ENCODE assay signal across 1 cellular context in the genomic region with DNA sequence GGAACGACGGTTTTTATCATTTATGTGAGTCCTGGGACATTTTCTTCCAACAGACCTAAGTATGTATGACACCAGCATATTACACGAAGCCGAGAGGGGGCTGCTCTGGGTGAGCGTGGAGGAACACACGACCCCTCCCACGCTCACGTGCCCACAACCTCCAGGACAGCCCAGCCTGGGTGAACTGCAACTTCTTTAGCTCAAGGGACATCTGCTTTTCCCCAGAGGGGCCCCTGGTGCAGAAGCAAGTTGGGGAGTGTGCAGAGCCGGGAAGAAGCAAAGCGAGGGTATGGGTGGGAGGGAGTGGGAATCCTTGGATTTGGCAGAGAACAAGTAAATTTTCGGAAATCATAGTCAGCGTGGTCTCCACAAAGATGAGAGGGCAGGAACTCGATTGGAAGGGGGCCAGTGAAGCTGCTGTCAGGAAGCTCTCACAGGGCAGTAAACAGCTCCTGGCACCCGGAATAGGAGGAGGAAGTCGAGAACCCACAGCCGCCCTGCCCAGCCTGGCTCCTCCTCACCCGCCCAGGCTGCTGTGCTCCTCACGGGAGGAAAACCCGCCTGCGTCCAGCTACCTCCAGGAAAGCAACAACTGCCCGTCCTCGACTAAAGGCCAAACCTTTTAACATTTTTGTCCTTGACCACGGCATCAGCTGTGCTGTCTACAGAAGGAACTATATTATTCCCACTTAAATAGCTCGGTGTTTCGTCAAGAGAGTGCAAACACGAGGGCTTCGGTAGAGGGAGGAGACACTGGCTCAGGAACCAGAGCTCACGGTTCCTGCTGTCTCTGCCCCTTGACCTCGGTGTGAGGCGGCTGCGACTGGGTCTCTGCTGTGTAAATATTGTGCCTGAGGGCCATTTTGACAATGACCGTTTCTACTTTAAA.
TF ChIP-seq lines count a peak whose summit lies in the region.

No MANE protein-coding gene starts in this region.

TF ChIP-seq in K562, 482 proteins besides CTCF, POLR2A, EP300 and RAD21:
- TF ChIP-seq DACH1 (IDR thresholded peaks at IDR 0.05; ENCODE audit: partially characterized antibody) (no peak), ZNF311 (CRISPR knock-in tag; IDR thresholded peaks at IDR 0.05) (no peak), ZNF263 (CRISPR knock-in tag; IDR thresholded peaks at IDR 0.05; ENCODE audit: borderline replicate concordance) (peak; percentile 15; the same call in 1 of the 2 replicates), HDAC6 (IDR thresholded peaks at IDR 0.05; ENCODE audit: low read depth, low read length) (no peak), ETS2 (tag; IDR thresholded peaks at IDR 0.05; ENCODE audit: borderline replicate concordance, poor library complexity, severe bottlenecking) (no peak)
- TF ChIP-seq, protein P1, sequence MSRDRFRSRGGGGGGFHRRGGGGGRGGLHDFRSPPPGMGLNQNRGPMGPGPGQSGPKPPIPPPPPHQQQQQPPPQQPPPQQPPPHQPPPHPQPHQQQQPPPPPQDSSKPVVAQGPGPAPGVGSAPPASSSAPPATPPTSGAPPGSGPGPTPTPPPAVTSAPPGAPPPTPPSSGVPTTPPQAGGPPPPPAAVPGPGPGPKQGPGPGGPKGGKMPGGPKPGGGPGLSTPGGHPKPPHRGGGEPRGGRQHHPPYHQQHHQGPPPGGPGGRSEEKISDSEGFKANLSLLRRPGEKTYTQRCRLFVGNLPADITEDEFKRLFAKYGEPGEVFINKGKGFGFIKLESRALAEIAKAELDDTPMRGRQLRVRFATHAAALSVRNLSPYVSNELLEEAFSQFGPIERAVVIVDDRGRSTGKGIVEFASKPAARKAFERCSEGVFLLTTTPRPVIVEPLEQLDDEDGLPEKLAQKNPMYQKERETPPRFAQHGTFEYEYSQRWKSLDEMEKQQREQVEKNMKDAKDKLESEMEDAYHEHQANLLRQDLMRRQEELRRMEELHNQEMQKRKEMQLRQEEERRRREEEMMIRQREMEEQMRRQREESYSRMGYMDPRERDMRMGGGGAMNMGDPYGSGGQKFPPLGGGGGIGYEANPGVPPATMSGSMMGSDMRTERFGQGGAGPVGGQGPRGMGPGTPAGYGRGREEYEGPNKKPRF (IDR thresholded peaks at IDR 0.05; ENCODE audit: low read depth, low read length): no peak
- TF ChIP-seq, protein P2, sequence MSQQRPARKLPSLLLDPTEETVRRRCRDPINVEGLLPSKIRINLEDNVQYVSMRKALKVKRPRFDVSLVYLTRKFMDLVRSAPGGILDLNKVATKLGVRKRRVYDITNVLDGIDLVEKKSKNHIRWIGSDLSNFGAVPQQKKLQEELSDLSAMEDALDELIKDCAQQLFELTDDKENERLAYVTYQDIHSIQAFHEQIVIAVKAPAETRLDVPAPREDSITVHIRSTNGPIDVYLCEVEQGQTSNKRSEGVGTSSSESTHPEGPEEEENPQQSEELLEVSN (IDR thresholded peaks at IDR 0.05; ENCODE audit: borderline replicate concordance in 1 of 2, extremely low read depth in 1 of 2, insufficient read depth in 1 of 2, insufficient read length in 1 of 2, low read depth in 1 of 2, low read length in 1 of 2, poor library complexity in 1 of 2, severe bottlenecking in 1 of 2): peak in 1 of 2 experiments; percentile 25
- TF ChIP-seq, protein P3, sequence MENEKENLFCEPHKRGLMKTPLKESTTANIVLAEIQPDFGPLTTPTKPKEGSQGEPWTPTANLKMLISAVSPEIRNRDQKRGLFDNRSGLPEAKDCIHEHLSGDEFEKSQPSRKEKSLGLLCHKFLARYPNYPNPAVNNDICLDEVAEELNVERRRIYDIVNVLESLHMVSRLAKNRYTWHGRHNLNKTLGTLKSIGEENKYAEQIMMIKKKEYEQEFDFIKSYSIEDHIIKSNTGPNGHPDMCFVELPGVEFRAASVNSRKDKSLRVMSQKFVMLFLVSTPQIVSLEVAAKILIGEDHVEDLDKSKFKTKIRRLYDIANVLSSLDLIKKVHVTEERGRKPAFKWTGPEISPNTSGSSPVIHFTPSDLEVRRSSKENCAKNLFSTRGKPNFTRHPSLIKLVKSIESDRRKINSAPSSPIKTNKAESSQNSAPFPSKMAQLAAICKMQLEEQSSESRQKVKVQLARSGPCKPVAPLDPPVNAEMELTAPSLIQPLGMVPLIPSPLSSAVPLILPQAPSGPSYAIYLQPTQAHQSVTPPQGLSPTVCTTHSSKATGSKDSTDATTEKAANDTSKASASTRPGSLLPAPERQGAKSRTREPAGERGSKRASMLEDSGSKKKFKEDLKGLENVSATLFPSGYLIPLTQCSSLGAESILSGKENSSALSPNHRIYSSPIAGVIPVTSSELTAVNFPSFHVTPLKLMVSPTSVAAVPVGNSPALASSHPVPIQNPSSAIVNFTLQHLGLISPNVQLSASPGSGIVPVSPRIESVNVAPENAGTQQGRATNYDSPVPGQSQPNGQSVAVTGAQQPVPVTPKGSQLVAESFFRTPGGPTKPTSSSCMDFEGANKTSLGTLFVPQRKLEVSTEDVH (IDR thresholded peaks at IDR 0.05; ENCODE audit: low read depth, partially characterized antibody): no peak
